ENCODE assay signal across 10 cellular contexts in genomic region chr15:68114840-68115239, GRCh38.
DNase-seq lines count a peak whose midpoint lies in the region; ATAC-seq and TF ChIP-seq lines count a peak whose summit lies in the region.
"Had no signal": no experiment of that assay in that cellular context is flagged by ENCODE, and none has a peak within 500 bp of the region (broad histone marks: within the 10 kb centered on the region; RNA-seq: fewer than 3 reads in every experiment).

No MANE protein-coding gene starts in this region.

- H3K9me3 Mint-ChIP-seq in naive thymus-derived CD4-positive, alpha-beta T cell: peaks cover 0 to 11% (median 0%) of the 10 kb centered on the region in 11 donors

- ATAC-seq in body of pancreas: no peak
- no peak for ATAC-seq in naive thymus-derived CD4-positive, alpha-beta T cell

- peak overlapping the region; percentile 27 to 81 (median 72) for H3K4me3 Mint-ChIP-seq in naive thymus-derived CD4-positive, alpha-beta T cell

- no peaks in the 10 kb centered on the region for H3K27me3 ChIP-seq in body of pancreas
- H3K27me3 ChIP-seq in naive thymus-derived CD4-positive, alpha-beta T cell (ENCODE audit: control insufficient read depth in 2 of 2, insufficient read depth in 2 of 2, low read length in 2 of 2): no peaks in the 10 kb centered on the region

- CTCF ChIA-PET in naive thymus-derived CD4-positive, alpha-beta T cell (lab: Charles Lee): no interaction called here

- TF ChIP-seq POLR2A in body of pancreas (IDR thresholded peaks at IDR 0.05): no peak

- peak overlapping the region; percentile 32 for H3K27ac ChIP-seq in KOPT-K1 (ENCODE audit: low read depth, low read length, poor library complexity, severe bottlenecking)
- H3K27ac ChIP-seq in body of pancreas: peak overlapping the region in 3 of 4 donors; percentile 14 to 70 (median 47)
- no peak overlapping the region for H3K27ac ChIP-seq in naive thymus-derived CD4-positive, alpha-beta T cell (ENCODE audit: low read depth, low read length)

- POLR2A ChIA-PET in naive thymus-derived CD4-positive, alpha-beta T cell (lab: Charles Lee): no interaction called here

- intact Hi-C loops in body of pancreas (cut with DNase I): no loop called here
- intact Hi-C loops in naive thymus-derived CD4-positive, alpha-beta T cell (cut with micrococcal nuclease): loop anchor here in 1 of 2 donors (2.0 kb wide), 1 partner anchor 60 kb away; the partner anchor contains the start of gene PIAS1

- H3K9me3 ChIP-seq in KOPT-K1 (ENCODE audit: insufficient read depth, low read length, poor library complexity, severe bottlenecking) (no peaks in the 10 kb centered on the region), body of pancreas (no peaks in the 10 kb centered on the region)
- H3K9me3 ChIP-seq in naive thymus-derived CD4-positive, alpha-beta T cell (ENCODE audit: control insufficient read depth in 2 of 3, low read length in 3 of 3): no peaks in the 10 kb centered on the region

- peak overlapping the region; percentile 49 for H3K4me3 ChIP-seq in AG10803 (ENCODE audit: low read length)
- H3K4me3 ChIP-seq in body of pancreas: no peak overlapping the region
- peak overlapping the region; percentile 23 for H3K4me3 ChIP-seq in naive thymus-derived CD4-positive, alpha-beta T cell (ENCODE audit: low read length)

- peaks cover 41 to 95% (median 87%) of the 10 kb centered on the region in 7 donors for H3K4me1 Mint-ChIP-seq in naive thymus-derived CD4-positive, alpha-beta T cell

- TF ChIP-seq CTCF in AG10803 (conservative IDR thresholded peaks at IDR 0.05; ENCODE audit: low read length): no peak
- no peak for TF ChIP-seq CTCF in body of pancreas (IDR thresholded peaks at IDR 0.05)

- 18 to 35% methylated on average over 2 of the region's 2 CpGs for WGBS in body of pancreas, 2 donors

- H3K27ac Mint-ChIP-seq in naive thymus-derived CD4-positive, alpha-beta T cell: peak overlapping the region in 8 of 9 donors; percentile 0 to 79 (median 30)

- H3K36me3 ChIP-seq in KOPT-K1 (ENCODE audit: insufficient read depth, low read length) (no peaks in the 10 kb centered on the region), body of pancreas (replicated peaks in 1 of 2; ENCODE audit: insufficient read depth in 1 of 2, low read depth in 2 of 2) (no peaks in the 10 kb centered on the region)
- peaks cover 0 to 1% (median 0%) of the 10 kb centered on the region in 3 experiments for H3K36me3 ChIP-seq in naive thymus-derived CD4-positive, alpha-beta T cell (ENCODE audit: control insufficient read depth in 2 of 3, insufficient read depth in 3 of 3, low read length in 3 of 3)

- no peaks in the 10 kb centered on the region for H3K27me3 Mint-ChIP-seq in naive thymus-derived CD4-positive, alpha-beta T cell

- peaks cover 11 to 31% (median 27%) of the 10 kb centered on the region in 5 donors for H3K36me3 Mint-ChIP-seq in naive thymus-derived CD4-positive, alpha-beta T cell

- peaks cover 23% of the 10 kb centered on the region for H3K4me1 ChIP-seq in body of pancreas
- peaks cover 12 to 14% of the 10 kb centered on the region in 2 donors for H3K4me1 ChIP-seq in naive thymus-derived CD4-positive, alpha-beta T cell (ENCODE audit: control insufficient read depth in 2 of 2, insufficient read depth in 2 of 2, low read length in 2 of 2)

- DNase-seq in AG10803 (ENCODE audit: low read depth) (no peak), body of pancreas (no peak), A172 (ENCODE audit: low spot score) (no peak), KG1 (lab: John Stamatoyannopoulos, UW) (no peak), T-helper 9 cell (no peak)
- no peak for DNase-seq in naive thymus-derived CD4-positive, alpha-beta T cell
- no peak for DNase-seq in activated CD8-positive, alpha-beta memory T cell treated with anti-CD3 and anti-CD28 coated beads, Interleukin-2, amount 50 U/mL, for 4 hours
- DNase-seq: nucleus accumbens, SHP77 had no signal

Comparison
In these comparisons a context has a peak if more than half of its experiments do, and no peak if none do; other contexts are left out.
1. H3K4me3 ChIP-seq: peak in AG10803 (single experiment) and naive thymus-derived CD4-positive, alpha-beta T cell (single experiment); none in body of pancreas (0 of 2).